2 cellular contexts compared by ENCODE assay signal in genomic region chr6:1547785-1548184, GRCh38.
TF ChIP-seq lines count a peak whose summit lies in the region.

No MANE protein-coding gene starts in this region.

TF ChIP-seq in IMR-90, 13 proteins besides CTCF, POLR2A, EP300 and RAD21:
- no peak for TF ChIP-seq BHLHE40 (IDR thresholded peaks at IDR 0.05; ENCODE audit: low read depth, low read length)
- TF ChIP-seq MXI1 (IDR thresholded peaks at IDR 0.05; ENCODE audit: borderline replicate concordance, low read depth, low read length) = no peak

TF ChIP-seq in H1, 55 proteins besides CTCF, POLR2A, EP300 and RAD21:
- TF ChIP-seq SIRT6 (IDR thresholded peaks at IDR 0.05; ENCODE audit: low read length) (no peak), RBBP5 (IDR thresholded peaks at IDR 0.05; ENCODE audit: borderline replicate concordance, low read depth, low read length) (no peak), EGR1 (IDR thresholded peaks at IDR 0.05; ENCODE audit: borderline replicate concordance, low read depth, low read length) (no peak), RXRA (IDR thresholded peaks at IDR 0.05; ENCODE audit: insufficient read depth, low read depth, low read length) (no peak), GABPA (IDR thresholded peaks at IDR 0.05; ENCODE audit: borderline replicate concordance, insufficient read depth, low read length) (no peak)
